In genomic region chr5:176364765-176365662, GRCh38 we compare ENCODE assay signal across 8 cellular contexts. TPM values are rescaled to one million over a fixed set of nuclear protein-coding genes. Genes with fewer than 3 reads are reported as not detected.
DNase-seq lines count a peak whose midpoint lies in the region; ATAC-seq and TF ChIP-seq lines count a peak whose summit lies in the region.

ARL10 (plus strand) TSS chr5:176365487; CDS start chr5:176365564, 77 bp downstream.

- TF ChIP-seq CTCF in HL-60 (IDR thresholded peaks at IDR 0.05; ENCODE audit: insufficient read depth, low read length) (no peak), dorsolateral prefrontal cortex (IDR thresholded peaks at IDR 0.05 in 54 of 56, conservative IDR thresholded peaks at IDR 0.05 in 2 of 56; ENCODE audit: low read depth in 1 of 56, partially characterized antibody in 56 of 56) (peak in 1 of 56 donors; percentile 13), lower lobe of right lung (IDR thresholded peaks at IDR 0.05) (no peak), PC-9 (conservative IDR thresholded peaks at IDR 0.05) (no peak)

- H3K4me3 ChIP-seq in HL-60 (replicated peaks; ENCODE audit: insufficient read depth, low read length) = peak within 1 kb of the TSS; percentile 49
- peak within 1 kb of the TSS; percentile 65 to 95 (median 86) for H3K4me3 ChIP-seq in dorsolateral prefrontal cortex
- H3K4me3 ChIP-seq in lower lobe of right lung = peak within 1 kb of the TSS; percentile 89
- no peak within 1 kb of the TSS for H3K4me3 ChIP-seq in PC-9

- H3K4me1 Mint-ChIP-seq in activated CD4-positive, alpha-beta T cell treated with anti-CD3 and anti-CD28 coated beads, Interleukin-2, amount 10 ng/mL, durations not matched to agents 7 days and 5 days = peaks cover 29% of the 10 kb centered on the region

- H3F3A ChIP-seq in PC-9 (ENCODE audit: insufficient read depth, low read depth) = no peaks in the 10 kb centered on the region

- H3K9me2 ChIP-seq in PC-9 (ENCODE audit: insufficient read depth) = no peaks in the 10 kb centered on the region

- H4K20me1 ChIP-seq in PC-9 (ENCODE audit: insufficient read depth) = no peaks in the 10 kb centered on the region

- H3K27me3 ChIP-seq in HL-60 (ENCODE audit: insufficient read depth, poor library complexity, severe bottlenecking) = peaks cover 12% of the 10 kb centered on the region
- no peaks in the 10 kb centered on the region for H3K27me3 ChIP-seq in dorsolateral prefrontal cortex
- no peaks in the 10 kb centered on the region for H3K27me3 ChIP-seq in lower lobe of right lung (ENCODE audit: low read depth)
- no peaks in the 10 kb centered on the region for H3K27me3 ChIP-seq in PC-9 (ENCODE audit: insufficient read depth, low read depth)

- H3K27ac ChIP-seq in HL-60 (replicated peaks) = no peak within 1 kb of the TSS
- peak within 1 kb of the TSS in 57 of 59 donors; percentile 25 to 91 (median 79) for H3K27ac ChIP-seq in dorsolateral prefrontal cortex
- peak within 1 kb of the TSS; percentile 71 for H3K27ac ChIP-seq in lower lobe of right lung
- H3K27ac ChIP-seq in PC-9 = no peak within 1 kb of the TSS

- H3K27ac Mint-ChIP-seq in activated CD4-positive, alpha-beta T cell treated with anti-CD3 and anti-CD28 coated beads, Interleukin-2, amount 10 ng/mL, durations not matched to agents 7 days and 5 days = peak within 1 kb of the TSS; percentile 91

- in situ Hi-C loops in GM18951 (cut with MboI; ENCODE audit: low sequenced_read_pairs, unreplicated experiment) = no loop called here

- H3K36me3 ChIP-seq in lower lobe of right lung (peaks cover 10% of the 10 kb centered on the region), PC-9 (ENCODE audit: low read depth) (no peaks in the 10 kb centered on the region)

- ATAC-seq in lower lobe of right lung = peak; percentile 11 to 43

- DNase-seq in HL-60 (ENCODE audit: low read depth in 1 of 2, low spot score in 1 of 2) (no peak), dorsolateral prefrontal cortex (peak in 8 of 10 donors; percentile 12 to 79 (median 54)), lower lobe of right lung (peak; percentile 66), PC-9 (no peak), DMS153 treated with DMSO at 0.1 percent for 48 hours (lab: John Stamatoyannopoulos, UW; ENCODE audit: unreplicated experiment) (no peak)
- peak; percentile 53 for DNase-seq in activated CD4-positive, alpha-beta T cell treated with anti-CD3 and anti-CD28 coated beads, Interleukin-2, amount 10 ng/mL, durations not matched to agents 7 days and 5 days
- DNase-seq in stimulated activated CD4-positive, alpha-beta T cell treated with anti-CD3 and anti-CD28 coated beads, Interleukin-4, amount 100 ng/mL, for 4 hours = peak; percentile 57 to 67

- POLR2A ChIA-PET in activated CD4-positive, alpha-beta T cell treated with anti-CD3 and anti-CD28 coated beads, Interleukin-2, amount 10 ng/mL, durations not matched to agents 7 days and 5 days (lab: Charles Lee) = no interaction called here
- POLR2A ChIA-PET in PC-9 (lab: Charles Lee; ENCODE audit: unreplicated experiment) = no interaction called here

- no peaks in the 10 kb centered on the region for H3K27me3 Mint-ChIP-seq in activated CD4-positive, alpha-beta T cell treated with anti-CD3 and anti-CD28 coated beads, Interleukin-2, amount 10 ng/mL, durations not matched to agents 7 days and 5 days

- peaks cover 27% of the 10 kb centered on the region for H3K4me1 ChIP-seq in lower lobe of right lung
- peaks cover 6% of the 10 kb centered on the region; the same call in 1 of the 2 replicates for H3K4me1 ChIP-seq in PC-9 (replicated peaks; ENCODE audit: insufficient read depth)

- CTCF ChIA-PET in activated CD4-positive, alpha-beta T cell treated with anti-CD3 and anti-CD28 coated beads, Interleukin-2, amount 10 ng/mL, durations not matched to agents 7 days and 5 days (lab: Charles Lee) = no interaction called here
- CTCF ChIA-PET in PC-9 (lab: Charles Lee) = no interaction called here

- H2AFZ ChIP-seq in PC-9 = no peak within 1 kb of the TSS

- peak within 1 kb of the TSS; percentile 71 for H3K4me3 Mint-ChIP-seq in activated CD4-positive, alpha-beta T cell treated with anti-CD3 and anti-CD28 coated beads, Interleukin-2, amount 10 ng/mL, durations not matched to agents 7 days and 5 days

- H3K9me3 Mint-ChIP-seq in activated CD4-positive, alpha-beta T cell treated with anti-CD3 and anti-CD28 coated beads, Interleukin-2, amount 10 ng/mL, durations not matched to agents 7 days and 5 days = no peaks in the 10 kb centered on the region

- intact Hi-C loops in dorsolateral prefrontal cortex (cut with DNase I) (loop anchor here in 1 of 2 donors (2.0 kb wide), 1 partner anchor 52 kb away; the partner anchor contains the start of gene CLTB), lower lobe of right lung (cut with DNase I) (no loop called here), PC-9 (cut with micrococcal nuclease; ENCODE audit: unreplicated experiment) (no loop called here)

- H3K79me2 ChIP-seq in PC-9 (ENCODE audit: low read depth) = peaks cover 14% of the 10 kb centered on the region

- TF ChIP-seq POLR2A in GM18951 (IDR thresholded peaks at IDR 0.05; ENCODE audit: extremely low read depth, insufficient read depth, insufficient read length) = peak; percentile 48

- H3K36me3 Mint-ChIP-seq in activated CD4-positive, alpha-beta T cell treated with anti-CD3 and anti-CD28 coated beads, Interleukin-2, amount 10 ng/mL, durations not matched to agents 7 days and 5 days (ENCODE audit: low read depth) = peaks cover 10% of the 10 kb centered on the region

- no TSS peak for BruUV-seq in PC-9 (replicated peaks; lab: Mats Ljungman, UMichigan)

- H3K4me2 ChIP-seq in PC-9 = no peak within 1 kb of the TSS

- H3K9me3 ChIP-seq in lower lobe of right lung = no peaks in the 10 kb centered on the region
- no peaks in the 10 kb centered on the region for H3K9me3 ChIP-seq in PC-9 (ENCODE audit: insufficient read depth, low read depth)

RNA-seq across cellular contexts. Expression of gene ARL10, which starts in this region (rescaled TPM):
- 1 to 10 TPM; 5.4 to 7.7 TPM for total RNA-seq in activated CD4-positive, alpha-beta T cell treated with anti-CD3 and anti-CD28 coated beads, Interleukin-2, amount 10 ng/mL, durations not matched to agents 7 days and 5 days
- total RNA-seq in dorsolateral prefrontal cortex (10 to 100 TPM; 18.1 to 46.0 (median 28.5) TPM), lower lobe of right lung (5.4 TPM), PC-9 (2021) (0.85 and 1.2 TPM in 2 replicates)

Comparison
In these comparisons a context has a peak if more than half of its experiments do, and no peak if none do; other contexts are left out.
1. DNase-seq: peak in activated CD4-positive, alpha-beta T cell treated with anti-CD3 and anti-CD28 coated beads, Interleukin-2, amount 10 ng/mL, durations not matched to agents 7 days and 5 days (single experiment), dorsolateral prefrontal cortex (8 of 10), lower lobe of right lung (single experiment) and stimulated activated CD4-positive, alpha-beta T cell treated with anti-CD3 and anti-CD28 coated beads, Interleukin-4, amount 100 ng/mL, for 4 hours (2 of 2); none in HL-60 (0 of 2), PC-9 (0 of 2) and DMS153 treated with DMSO at 0.1 percent for 48 hours (single experiment).
2. H3K27ac ChIP-seq: peak in dorsolateral prefrontal cortex (57 of 59) and lower lobe of right lung (single experiment); none in HL-60 (single experiment) and PC-9 (single experiment).